In genomic region chr16:57283956-57284205, GRCh38 we compare ENCODE assay signal across 10 cellular contexts. TPM values are rescaled to one million over a fixed set of nuclear protein-coding genes. Genes with fewer than 3 reads are reported as not detected.
DNase-seq lines count a peak whose midpoint lies in the region; ATAC-seq, FAIRE-seq and TF ChIP-seq lines count a peak whose summit lies in the region.
"Had no signal": no experiment of that assay in that cellular context is flagged by ENCODE, and none has a peak within 500 bp of the region (broad histone marks: within the 10 kb centered on the region; RNA-seq: fewer than 3 reads in every experiment).

No MANE protein-coding gene starts in this region.

- H3K4me3 Mint-ChIP-seq in neural progenitor cell = peak overlapping the region; percentile 84

- H3F3A ChIP-seq in neural progenitor cell (ENCODE audit: low read depth) = no peaks in the 10 kb centered on the region
- H3F3A ChIP-seq in GM23248 (ENCODE audit: insufficient read depth) = no peaks in the 10 kb centered on the region

- TF ChIP-seq POLR2A in A549 (IDR thresholded peaks at IDR 0.05; ENCODE audit: low read length) (no peak), esophagus muscularis mucosa (IDR thresholded peaks at IDR 0.05; ENCODE audit: low read depth) (no peak)

- H3K9me3 ChIP-seq in A549 (no peaks in the 10 kb centered on the region), esophagus muscularis mucosa (no peaks in the 10 kb centered on the region), neural progenitor cell (ENCODE audit: low read depth) (no peaks in the 10 kb centered on the region), GM23248 (ENCODE audit: low read depth) (no peaks in the 10 kb centered on the region)
- H3K9me3 ChIP-seq: SJCRH30 had no signal

- no peak for FAIRE-seq in A549 (lab: Jason Lieb, UNC)

- 92% methylated on average over 14 of the region's 14 CpGs for WGBS in A549 (ENCODE audit: missing lambda C conversion rate)
- WGBS in esophagus muscularis mucosa = 20% methylated on average over 9 of the region's 14 CpGs
- WGBS in GM23248 (ENCODE audit: low coverage in 1 of 2, low lambda C conversion rate in 2 of 2, missing lambda C conversion rate in 2 of 2), 2 experiments = 32 to 43% methylated on average over 8 to 14 of the region's 14 CpGs

- intact Hi-C loops in esophagus muscularis mucosa (cut with DNase I) = no loop called here

- H2AFZ ChIP-seq in neural progenitor cell (replicated peaks) (peak overlapping the region; percentile 96), GM23248 (no peak overlapping the region)

- TF ChIP-seq EP300 in A549 (IDR thresholded peaks at IDR 0.05) (no peak), esophagus muscularis mucosa (IDR thresholded peaks at IDR 0.05) (no peak)

- H3K9me3 Mint-ChIP-seq in neural progenitor cell = no peaks in the 10 kb centered on the region

- H4K20me1 ChIP-seq in neural progenitor cell (ENCODE audit: low read depth) (no peaks in the 10 kb centered on the region), GM23248 (ENCODE audit: insufficient read depth) (no peaks in the 10 kb centered on the region)

- TF ChIP-seq CTCF in A549 (IDR thresholded peaks at IDR 0.05) (no peak), RWPE1 (conservative IDR thresholded peaks at IDR 0.05; ENCODE audit: low read depth) (no peak), esophagus muscularis mucosa (IDR thresholded peaks at IDR 0.05) (no peak), neural progenitor cell (IDR thresholded peaks at IDR 0.05) (no peak), GM13977 (IDR thresholded peaks at IDR 0.05; ENCODE audit: extremely low read depth, insufficient read depth, missing control alignments) (no peak)

- in situ Hi-C loops in GM13977 (cut with MboI; ENCODE audit: low pct_unique_long_range_greater_than_20kb, low sequenced_read_pairs, unreplicated experiment) = loop anchor here (25.0 kb wide), 1 partner anchor 197 kb away; the partner anchor contains the start of gene CPNE2
- in situ Hi-C loops in GM23248 (cut with MboI) = no loop called here

- no peak overlapping the region for H3K27ac Mint-ChIP-seq in neural progenitor cell

- no peaks in the 10 kb centered on the region for H3K36me3 Mint-ChIP-seq in neural progenitor cell

- TF ChIP-seq RAD21 in A549 (conservative IDR thresholded peaks at IDR 0.05 in 1 of 2, IDR thresholded peaks at IDR 0.05 in 1 of 2) = no peak

- no peaks in the 10 kb centered on the region for H3K9me2 ChIP-seq in GM23248 (ENCODE audit: insufficient read depth)

- H3K36me3 ChIP-seq in esophagus muscularis mucosa = no peaks in the 10 kb centered on the region
- no peaks in the 10 kb centered on the region for H3K36me3 ChIP-seq in neural progenitor cell
- no peaks in the 10 kb centered on the region for H3K36me3 ChIP-seq in GM23248 (ENCODE audit: low read depth)
- H3K36me3 ChIP-seq: SJCRH30 had no signal

- H3K9ac ChIP-seq in neural progenitor cell = no peak overlapping the region
- H3K9ac ChIP-seq in GM23248 = no peak overlapping the region

- ATAC-seq in A549 (peak in 1 of 2 experiments; percentile 14; a peak in 1 of 6 replicates), GM18502 (IDR thresholded peaks at IDR 0.05; ENCODE audit: poor library complexity, unreplicated experiment) (no peak)

- H3K4me1 ChIP-seq in A549 = peaks cover 13% of the 10 kb centered on the region
- peaks cover 12 to 27% (median 19%) of the 10 kb centered on the region in 4 donors for H3K4me1 ChIP-seq in esophagus muscularis mucosa
- no peaks in the 10 kb centered on the region for H3K4me1 ChIP-seq in neural progenitor cell
- H3K4me1 ChIP-seq in GM23248 (ENCODE audit: insufficient read depth) = no peaks in the 10 kb centered on the region
- H3K4me1 ChIP-seq: SJCRH30 had no signal

- peak overlapping the region in 1 of 2 experiments; percentile 91; a peak in 4 of 6 replicates for H3K27ac ChIP-seq in A549
- peak overlapping the region; percentile 74 for H3K27ac ChIP-seq in RWPE1
- peak overlapping the region in 3 of 4 donors; percentile 6 to 39 (median 25) for H3K27ac ChIP-seq in esophagus muscularis mucosa (replicated peaks in 1 of 4)
- H3K27ac ChIP-seq in neural progenitor cell = no peak overlapping the region
- no peak overlapping the region for H3K27ac ChIP-seq in GM23248
- H3K27ac ChIP-seq: SJCRH30 had no signal

- peaks cover 31% of the 10 kb centered on the region for H3K27me3 Mint-ChIP-seq in neural progenitor cell (ENCODE audit: insufficient read depth, low read depth)

- H3K4me3 ChIP-seq in A549 = peak overlapping the region; percentile 58; the same call in 1 of the 3 replicates
- peak overlapping the region; percentile 59 to 70 (median 66) for H3K4me3 ChIP-seq in esophagus muscularis mucosa
- H3K4me3 ChIP-seq in neural progenitor cell = peak overlapping the region; percentile 72
- H3K4me3 ChIP-seq in GM23248 = no peak overlapping the region

- CTCF ChIA-PET in A549 (lab: Yijun Ruan, JAX) = interaction anchor here (1.5 kb wide), 1 partner anchor 16 kb away, joined by 5 read pairs; no protein-coding TSS in a partner anchor
- CTCF ChIA-PET in RWPE1 (lab: Yijun Ruan, JAX) = interaction anchor here (0.7 kb wide), 1 partner anchor 65 kb away, joined by 3 read pairs; no protein-coding TSS in a partner anchor

- H3K27me3 ChIP-seq in esophagus muscularis mucosa = peaks cover 0 to 30% (median 9%) of the 10 kb centered on the region in 4 donors
- peaks cover 48% of the 10 kb centered on the region for H3K27me3 ChIP-seq in neural progenitor cell
- H3K27me3 ChIP-seq in GM23248 (replicated peaks; ENCODE audit: insufficient read depth) = peaks cover 26% of the 10 kb centered on the region

- POLR2A ChIA-PET in A549 (lab: Yijun Ruan, JAX) = interaction anchor here (2.0 kb wide), 1 partner anchor 39 kb away, joined by 8 read pairs; the partner anchor contains the start of gene ARL2BP
- POLR2A ChIA-PET in RWPE1 (lab: Yijun Ruan, JAX; ENCODE audit: low non-redundant PET) = no interaction called here

- no peaks in the 10 kb centered on the region for H3K4me1 Mint-ChIP-seq in neural progenitor cell

- H3K79me2 ChIP-seq in neural progenitor cell (ENCODE audit: low read depth) = no peaks in the 10 kb centered on the region
- H3K79me2 ChIP-seq in GM23248 (ENCODE audit: insufficient read depth) = no peaks in the 10 kb centered on the region

- H3K4me2 ChIP-seq in A549 (peak overlapping the region; percentile 92), neural progenitor cell (peak overlapping the region; percentile 81), GM23248 (ENCODE audit: unreplicated experiment) (no peak overlapping the region)

- DNase-seq in A549 (ENCODE audit: low read depth in 1 of 2, low spot score in 1 of 2) (no peak), RWPE1 (ENCODE audit: low spot score) (no peak), esophagus muscularis mucosa (ENCODE audit: extremely low spot score) (no peak), neural progenitor cell (ENCODE audit: low spot score) (no peak), GM13977 (ENCODE audit: low spot score) (no peak), GM23248 (no peak), DMS53 (lab: John Stamatoyannopoulos, UW) (no peak)
- DNase-seq: DMS79 had no signal

TF ChIP-seq in A549, 52 proteins besides CTCF, POLR2A, EP300 and RAD21:
- TF ChIP-seq FOXS1 (CRISPR knock-in tag; IDR thresholded peaks at IDR 0.05) (no peak), CBX2 (IDR thresholded peaks at IDR 0.05; ENCODE audit: borderline replicate concordance, low read depth) (no peak), SREBF2 (IDR thresholded peaks at IDR 0.05) (no peak), HDAC2 (IDR thresholded peaks at IDR 0.05) (no peak), ELK1 (IDR thresholded peaks at IDR 0.05; ENCODE audit: low read depth, low read length) (no peak), JUN (IDR thresholded peaks at IDR 0.05) (no peak)

RNA-seq across cellular contexts. Expression of gene PLLP, which starts 0.6 kb away (rescaled TPM):
- polyA plus RNA-seq in A549 (2011; rRNA removed) (3.3 and 3.7 TPM in 2 replicates), A549 (2017; fragmentation: RNase III; extraction: RNeasy Plus Mini Kit Qiagen cat#74134 plus additional on column Dnase treatment) (1.5 to 1.9 TPM (median 1.8 TPM) in 3 replicates), GM23248 (2016; fragmentation: Nextera tagmentation; extraction: Ambion mirVana) (0.44 and 0.46 TPM in 2 replicates)
- 3.3 and 4.2 TPM in 2 replicates for polyA plus RNA-seq in A549 (2012; cell fraction: cytosol; rRNA removed)
- polyA plus RNA-seq in A549 (2012; cell fraction: nucleus; rRNA removed) = 3.0 and 3.1 TPM in 2 replicates
- polyA minus RNA-seq in A549 (2011; rRNA and poly(A)+ RNA removed) = 5.1 and 8.3 TPM in 2 replicates
- total RNA-seq in esophagus muscularis mucosa (10 to 100 TPM in 1 of 4 donors, 1 to 10 TPM in 3; 3.6 to 10.7 (median 6.4) TPM), neural progenitor cell (ENCODE audit: low replicate concordance) (0.86 and 1.6 TPM in 2 replicates)
- not detected in 2 replicates for total RNA-seq in GM23248 (2014; rRNA removed; shearing (Covaris generic))

RNA-seq across cellular contexts. Expression of gene ARL2BP, which starts 38.8 kb away (rescaled TPM):
- polyA plus RNA-seq in A549 (2011; rRNA removed) (117 and 126 TPM in 2 replicates), A549 (2017; fragmentation: RNase III; extraction: RNeasy Plus Mini Kit Qiagen cat#74134 plus additional on column Dnase treatment) (64.0 to 68.7 TPM (median 67.0 TPM) in 3 replicates), GM23248 (2016; fragmentation: Nextera tagmentation; extraction: Ambion mirVana) (111 and 114 TPM in 2 replicates)
- 49.9 and 58.2 TPM in 2 replicates for polyA plus RNA-seq in A549 (2012; cell fraction: cytosol; rRNA removed)
- 20.2 and 31.0 TPM in 2 replicates for polyA plus RNA-seq in A549 (2012; cell fraction: nucleus; rRNA removed)
- 48.8 and 54.9 TPM in 2 replicates for polyA minus RNA-seq in A549 (2011; rRNA and poly(A)+ RNA removed)
- total RNA-seq in esophagus muscularis mucosa (10 to 100 TPM; 58.1 to 77.4 (median 66.9) TPM), neural progenitor cell (ENCODE audit: low replicate concordance) (36.1 and 41.5 TPM in 2 replicates)
- 116 and 136 TPM in 2 replicates for total RNA-seq in GM23248 (2014; rRNA removed; shearing (Covaris generic))

Comparison
In these comparisons a context has a peak if more than half of its experiments do, and no peak if none do; other contexts are left out.
1. H3K27ac ChIP-seq: peak in RWPE1 (single experiment) and esophagus muscularis mucosa (3 of 4); none in neural progenitor cell (single experiment) and GM23248 (single experiment).